8 cellular contexts compared by ENCODE assay signal in the genomic region with DNA sequence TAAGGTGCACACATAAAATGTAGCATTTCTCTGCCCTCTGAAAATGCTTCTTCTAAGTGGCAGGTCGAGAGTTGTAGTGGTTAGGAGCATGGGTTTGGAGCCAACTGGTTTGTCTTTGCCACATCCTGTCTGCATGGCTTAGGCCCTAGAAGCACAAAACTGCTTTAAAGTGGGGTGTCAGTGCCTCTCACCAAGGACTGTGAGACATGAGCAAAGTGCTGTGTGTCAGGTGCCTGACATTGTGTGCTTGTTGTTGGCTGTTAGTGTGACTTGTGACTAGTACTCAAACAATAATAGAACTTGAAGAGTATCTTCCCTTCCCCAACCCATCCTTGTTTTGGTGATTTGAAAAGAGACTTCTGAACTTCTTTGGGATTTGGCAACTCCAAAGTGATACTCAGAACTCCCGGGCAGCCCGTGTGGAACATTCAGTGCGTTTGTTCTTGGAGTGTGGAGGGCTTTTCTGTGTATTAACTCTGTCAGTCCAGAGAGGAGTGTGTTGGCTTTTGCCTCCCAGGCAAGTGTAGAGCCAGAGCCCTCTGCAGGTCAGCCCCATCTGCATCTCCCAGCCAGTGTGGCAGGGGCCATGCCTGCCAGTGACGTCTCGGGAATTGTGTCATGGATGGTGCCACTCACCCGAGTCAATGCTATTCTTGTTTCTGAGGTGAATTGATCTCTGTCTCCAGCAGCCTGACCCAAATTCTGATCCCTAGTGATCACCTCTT. TPM values are rescaled to one million over a fixed set of nuclear protein-coding genes. Genes with fewer than 3 reads are reported as not detected.
A peak's percentile ranks its signal among the peaks of the same experiment; 100 is the strongest.
DNase-seq lines count a peak whose midpoint lies in the region; ATAC-seq and TF ChIP-seq lines count a peak whose summit lies in the region.

No MANE protein-coding gene starts in this region.

- peaks cover 19% of the 10 kb centered on the region for H3K79me2 ChIP-seq in mammary epithelial cell (ENCODE audit: insufficient read depth, low read length)

- dilution Hi-C loops in mammary epithelial cell (cut with HindIII; ENCODE audit: low sequenced_read_pairs) = no loop called here

- H4K20me1 ChIP-seq in mammary epithelial cell (ENCODE audit: insufficient read depth, low read length) = no peaks in the 10 kb centered on the region

- H3K4me2 ChIP-seq in mammary epithelial cell (ENCODE audit: insufficient read depth, low read depth, low read length) = no peak overlapping the region

- H3K27ac ChIP-seq in angular gyrus (ENCODE audit: low read depth, low read length) (peak overlapping the region; percentile 94), mammary epithelial cell (ENCODE audit: insufficient read depth, low read depth, low read length) (no peak overlapping the region)

- H3K4me3 ChIP-seq in mammary epithelial cell (replicated peaks in 1 of 3; ENCODE audit: insufficient read depth in 1 of 3, low read depth in 2 of 3, low read length in 3 of 3) (no peak overlapping the region), HAP-1 (no peak overlapping the region)

- H2AFZ ChIP-seq in mammary epithelial cell (ENCODE audit: low read depth, low read length) = no peak overlapping the region

- in situ Hi-C loops in mammary epithelial cell (cut with MboI; ENCODE audit: low sequenced_read_pairs in 2 of 2) (no loop called here), HAP-1 (cut with MboI; ENCODE audit: low sequenced_read_pairs) (no loop called here)

- CTCF ChIA-PET in mammary epithelial cell (lab: Charles Lee; ENCODE audit: low non-redundant PET) = no interaction called here

- H3K4me1 ChIP-seq in mammary epithelial cell (ENCODE audit: insufficient read depth, low read length) (no peaks in the 10 kb centered on the region), HAP-1 (no peaks in the 10 kb centered on the region)

- H3K36me3 ChIP-seq in mammary epithelial cell (ENCODE audit: insufficient read depth, low read length) = no peaks in the 10 kb centered on the region
- H3K36me3 ChIP-seq in HAP-1 (replicated peaks) = no peaks in the 10 kb centered on the region

- H3K9me3 ChIP-seq in mammary epithelial cell (replicated peaks; ENCODE audit: insufficient read depth, low read length) (no peaks in the 10 kb centered on the region), HAP-1 (no peaks in the 10 kb centered on the region)

- no peak for TF ChIP-seq CTCF in mammary epithelial cell (conservative IDR thresholded peaks at IDR 0.05 in 1 of 2, IDR thresholded peaks at IDR 0.05 in 1 of 2; ENCODE audit: extremely low read depth in 1 of 2, insufficient read depth in 1 of 2, low read depth in 1 of 2, low read length in 2 of 2)

- BruUV-seq in mammary epithelial cell (replicated peaks; lab: Mats Ljungman, UMichigan) = no TSS peak

- DNase-seq in MV-4-11 (lab: John Stamatoyannopoulos, UW) (peak; percentile 27), mammary epithelial cell (no peak), HAP-1 (ENCODE audit: low spot score in 2 of 2) (no peak), amniotic stem cell (lab: John Stamatoyannopoulos, UW) (no peak)
- DNase-seq in stimulated activated CD4-positive, alpha-beta T cell treated with anti-CD3 and anti-CD28 coated beads, Interleukin-4, amount 100 ng/mL, for 24 hours = peak; percentile 46

- H3K27me3 ChIP-seq in mammary epithelial cell (ENCODE audit: insufficient read depth, low read length) (no peaks in the 10 kb centered on the region), HAP-1 (ENCODE audit: low read depth) (no peaks in the 10 kb centered on the region)

- 85% methylated on average over 4 of the region's 7 CpGs for WGBS in mammary epithelial cell (ENCODE audit: low coverage, missing lambda C conversion rate)

- ATAC-seq in GM19043 (IDR thresholded peaks at IDR 0.05; ENCODE audit: low read depth, unreplicated experiment) (peak; percentile 37), GM19324 (IDR thresholded peaks at IDR 0.05; ENCODE audit: low FRiP score, unreplicated experiment) (no peak)

- H3K9ac ChIP-seq in mammary epithelial cell (ENCODE audit: insufficient read depth, low read length) = no peak overlapping the region

- intact Hi-C loops in mammary epithelial cell (cut with micrococcal nuclease) = no loop called here

RNA-seq across cellular contexts. Expression of gene MGAT5, which starts 5.0 kb away (rescaled TPM):
- total RNA-seq in mammary epithelial cell = 10 to 100 TPM; 43.3 to 63.2 TPM
- 22.9 TPM for polyA plus RNA-seq in mammary epithelial cell
- 68.7 TPM for polyA minus RNA-seq in mammary epithelial cell

Comparison
In these comparisons a context has a peak if more than half of its experiments do, and no peak if none do; other contexts are left out.
1. DNase-seq: peak in MV-4-11 (single experiment) and stimulated activated CD4-positive, alpha-beta T cell treated with anti-CD3 and anti-CD28 coated beads, Interleukin-4, amount 100 ng/mL, for 24 hours (single experiment); none in mammary epithelial cell (single experiment), HAP-1 (0 of 2) and amniotic stem cell (single experiment).